ENCODE assay signal across 33 cellular contexts in genomic region chr7:57425239-57425944, GRCh38. TPM values are rescaled to one million over a fixed set of nuclear protein-coding genes. Genes with fewer than 3 reads are reported as not detected.
"Had no signal": no experiment of that assay in that cellular context is flagged by ENCODE, and none has a peak within 500 bp of the region (broad histone marks: within the 10 kb centered on the region; RNA-seq: fewer than 3 reads in every experiment).

No MANE protein-coding gene starts in this region.

- DNase-seq: natural killer cell; occipital lobe; ovary; psoas muscle; right cardiac atrium; right lobe of liver; spleen; stimulated activated CD4-positive, alpha-beta T cell treated with anti-CD3 and anti-CD28 coated beads, Interleukin-12 subunit alpha, Interleukin-12 subunit beta, amount 100 ng/mL, for 4 hours; stimulated activated CD4-positive, alpha-beta T cell treated with anti-CD3 and anti-CD28 coated beads, Interleukin-1b, Interleukin-23, amount 100 ng/mL, for 48 hours; stimulated activated CD4-positive, alpha-beta T cell treated with anti-CD3 and anti-CD28 coated beads, Interleukin-4, amount 100 ng/mL, for 1 hour; stimulated activated CD4-positive, alpha-beta T cell treated with anti-CD3 and anti-CD28 coated beads, Interleukin-4, amount 100 ng/mL, for 4 hours; stimulated activated naive CD4-positive, alpha-beta T cell; stimulated activated naive CD8-positive, alpha-beta T cell treated with anti-CD3 and anti-CD28 coated beads, Interleukin-15, amount 100 ng/mL, for 72 hours; stimulated activated naive CD8-positive, alpha-beta T cell treated with anti-CD3 and anti-CD28 coated beads, Interleukin-15, Interleukin-2, amounts not matched to agents 100 U/mL and 50 U/mL, for 24 hours; substantia nigra; tibial artery; transverse colon had no signal

- H3K36me3 ChIP-seq: neural progenitor cell, ovary, right lobe of liver, spleen, suprapubic skin, tibial artery, transverse colon, vagina had no signal

- H3K4me2 ChIP-seq: neural progenitor cell, smooth muscle cell had no signal

- H3K4me1 Mint-ChIP-seq: natural killer cell; nephron; neural progenitor cell; stimulated activated memory B cell treated with anti-CD40 and anti-IgM and Interleukin-4, amounts not matched to agents 10 μg/mL and 1 μg/mL and 100 μg/mL, for 72 hours; stimulated activated naive CD8-positive, alpha-beta T cell treated with anti-CD3 and anti-CD28 coated beads, Interleukin-15, amount 100 ng/mL, for 72 hours had no signal

- H3K27me3 Mint-ChIP-seq: progenitor cell of endocrine pancreas; stimulated activated memory B cell treated with anti-CD40 and anti-IgM and Interleukin-4, amounts not matched to agents 10 μg/mL and 1 μg/mL and 100 μg/mL, for 72 hours; stimulated activated naive CD8-positive, alpha-beta T cell treated with anti-CD3 and anti-CD28 coated beads, Interleukin-15, amount 100 ng/mL, for 72 hours; type B pancreatic cell had no signal

- H3K27ac ChIP-seq: neural progenitor cell, ovary, parathyroid adenoma, psoas muscle, right lobe of liver, skin epidermis, spleen, suprapubic skin, testis, tibial artery, transverse colon, vagina had no signal

- H3K4me3 Mint-ChIP-seq: natural killer cell; nephron; neural progenitor cell; stimulated activated memory B cell treated with anti-CD40 and anti-IgM and Interleukin-4, amounts not matched to agents 10 μg/mL and 1 μg/mL and 100 μg/mL, for 72 hours; stimulated activated naive CD8-positive, alpha-beta T cell treated with anti-CD3 and anti-CD28 coated beads, Interleukin-15, amount 100 ng/mL, for 72 hours; type B pancreatic cell had no signal

- H3K27ac Mint-ChIP-seq: natural killer cell; nephron; neural progenitor cell; progenitor cell of endocrine pancreas; stimulated activated memory B cell treated with anti-CD40 and anti-IgM and Interleukin-4, amounts not matched to agents 10 μg/mL and 1 μg/mL and 100 μg/mL, for 72 hours; stimulated activated naive CD8-positive, alpha-beta T cell treated with anti-CD3 and anti-CD28 coated beads, Interleukin-15, amount 100 ng/mL, for 72 hours; type B pancreatic cell had no signal

- H3K9me3 ChIP-seq: ovary, psoas muscle, right lobe of liver, testis, transverse colon, vagina had no signal

- H3K27me3 ChIP-seq: neural progenitor cell, ovary, right lobe of liver, suprapubic skin, testis, transverse colon, vagina had no signal

- H3K36me3 Mint-ChIP-seq: neural progenitor cell; stimulated activated memory B cell treated with anti-CD40 and anti-IgM and Interleukin-4, amounts not matched to agents 10 μg/mL and 1 μg/mL and 100 μg/mL, for 72 hours; type B pancreatic cell had no signal

- H3K4me3 ChIP-seq: neural progenitor cell, ovary, psoas muscle, right lobe of liver, skin epidermis, smooth muscle cell, spleen, suprapubic skin, tibial artery, transverse colon, vagina had no signal

- H3K4me1 ChIP-seq: neural progenitor cell, parathyroid adenoma, psoas muscle, right lobe of liver, spleen, suprapubic skin, testis, tibial artery, transverse colon, vagina had no signal

- ATAC-seq: natural killer cell; psoas muscle; stimulated activated naive CD8-positive, alpha-beta T cell treated with anti-CD3 and anti-CD28 coated beads, Interleukin-15, amount 100 ng/mL, for 72 hours had no signal

- H3K9ac ChIP-seq: neural progenitor cell, parathyroid adenoma had no signal

RNA-seq across cellular contexts. Expression of gene ZNF716, which starts 24.6 kb away (rescaled TPM):
- total RNA-seq: natural killer cell, occipital lobe, osteoblast, ovary, progenitor cell of endocrine pancreas, psoas muscle, renal cortical epithelial cell, right cardiac atrium, right lobe of liver, smooth muscle cell, spleen, suprapubic skin, transverse colon, ureter, vagina had no signal
- polyA plus RNA-seq: neural cell, ovary, psoas muscle, right cardiac atrium, smooth muscle cell, spleen, thymus had no signal
